ENCODE assay signal across 16 cellular contexts in the genomic region with DNA sequence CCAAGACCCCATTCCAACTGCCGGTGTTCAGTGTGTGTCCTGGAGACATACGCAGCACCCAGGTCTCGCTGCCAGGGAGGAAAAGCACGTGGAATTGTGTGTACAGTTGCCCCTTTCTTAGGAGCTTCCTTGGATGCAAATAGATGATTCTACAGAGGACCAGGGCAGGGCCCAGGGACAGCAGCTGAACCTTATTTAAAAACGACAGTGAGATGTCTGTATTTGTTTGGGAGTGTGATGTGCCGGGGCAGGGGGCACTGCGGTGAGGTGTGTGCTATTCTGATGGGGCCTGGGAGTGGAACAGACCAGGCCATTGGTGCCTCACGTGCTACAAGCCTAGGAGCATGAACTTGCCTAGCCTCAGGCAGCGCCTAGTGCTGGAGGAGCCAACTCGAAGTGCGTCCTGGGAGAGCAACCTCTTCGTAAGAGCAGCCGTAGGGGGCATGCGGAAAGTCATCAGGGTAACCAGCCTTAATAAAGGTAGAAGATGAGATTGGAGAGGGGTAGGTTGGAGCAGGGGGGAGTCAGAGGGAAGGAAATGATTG.
DNase-seq lines count a peak whose midpoint lies in the region; ATAC-seq, FAIRE-seq and TF ChIP-seq lines count a peak whose summit lies in the region.
"Had no signal": no experiment of that assay in that cellular context is flagged by ENCODE, and none has a peak within 500 bp of the region (broad histone marks: within the 10 kb centered on the region; RNA-seq: fewer than 3 reads in every experiment).

No MANE protein-coding gene starts in this region.

- no peaks in the 10 kb centered on the region for H3K36me3 ChIP-seq in heart right ventricle
- H3K36me3 ChIP-seq in bronchial epithelial cell (ENCODE audit: control insufficient read depth, insufficient read depth, low read length), result no peaks in the 10 kb centered on the region
- H3K36me3 ChIP-seq: BLaER1 treated with 17β-estradiol and CSF1 and Interleukin-3, amounts not matched to agents 10 nM and 100 nM; HAP-1 had no signal

- H3K4me3 Mint-ChIP-seq in osteocyte (ENCODE audit: unreplicated experiment), result no peak overlapping the region
- no peak overlapping the region for H3K4me3 Mint-ChIP-seq in natural killer cell treated with Interleukin-12 subunit alpha and Interleukin-12 subunit beta and Interleukin-15 and Interleukin-18, amount 100 ng/mL, for 72 hours
- H3K4me3 Mint-ChIP-seq: CD4-positive, alpha-beta T cell had no signal

- DNase-seq in cardiac septum (ENCODE audit: low spot score), result peak; percentile 60
- no peak for DNase-seq in heart right ventricle
- DNase-seq in bronchial epithelial cell (ENCODE audit: low read depth), result no peak
- DNase-seq in osteocyte (ENCODE audit: extremely low spot score, unreplicated experiment), result peak; percentile 63
- DNase-seq in stimulated activated CD4-positive, alpha-beta T cell treated with anti-CD3 and anti-CD28 coated beads, Interleukin-1b, Interleukin-23, amount 100 ng/mL, for 48 hours, result no peak
- DNase-seq in natural killer cell treated with Interleukin-12 subunit alpha and Interleukin-12 subunit beta and Interleukin-15 and Interleukin-18, amount 100 ng/mL, for 72 hours (ENCODE audit: low spot score), result no peak
- DNase-seq: ACHN; Calu3; CD4-positive, alpha-beta T cell; DMS 273 treated with DMSO at 0.1 percent for 48 hours; GOT3 had no signal

- H3K27me3 ChIP-seq in heart right ventricle, result peaks cover 0 to 10% (median 0%) of the 10 kb centered on the region in 7 donors
- no peaks in the 10 kb centered on the region for H3K27me3 ChIP-seq in bronchial epithelial cell (ENCODE audit: control insufficient read depth, insufficient read depth, low read length)
- H3K27me3 ChIP-seq: BLaER1 treated with 17β-estradiol and CSF1 and Interleukin-3, amounts not matched to agents 10 nM and 100 nM had no signal

- H3K9me3 ChIP-seq in heart right ventricle, result no peaks in the 10 kb centered on the region
- H3K9me3 ChIP-seq: HAP-1 had no signal

- no peak for TF ChIP-seq CTCF in heart right ventricle (IDR thresholded peaks at IDR 0.05)
- no peak for TF ChIP-seq CTCF in bronchial epithelial cell (IDR thresholded peaks at IDR 0.05; ENCODE audit: insufficient read depth, low read length, severe bottlenecking)
- TF ChIP-seq CTCF in osteocyte (IDR thresholded peaks at IDR 0.05), result no peak

- no peaks in the 10 kb centered on the region for H3K9me3 Mint-ChIP-seq in osteocyte (ENCODE audit: unreplicated experiment)
- no peaks in the 10 kb centered on the region for H3K9me3 Mint-ChIP-seq in natural killer cell treated with Interleukin-12 subunit alpha and Interleukin-12 subunit beta and Interleukin-15 and Interleukin-18, amount 100 ng/mL, for 72 hours
- H3K9me3 Mint-ChIP-seq: CD4-positive, alpha-beta T cell had no signal

- intact Hi-C loops in cardiac septum (cut with DNase I) (no loop called here), heart right ventricle (cut with DNase I) (no loop called here)

- H3K36me3 Mint-ChIP-seq in osteocyte (ENCODE audit: unreplicated experiment), result no peaks in the 10 kb centered on the region
- no peaks in the 10 kb centered on the region for H3K36me3 Mint-ChIP-seq in natural killer cell treated with Interleukin-12 subunit alpha and Interleukin-12 subunit beta and Interleukin-15 and Interleukin-18, amount 100 ng/mL, for 72 hours

- no peak overlapping the region for H3K27ac ChIP-seq in heart right ventricle
- H3K27ac ChIP-seq: BLaER1 treated with 17β-estradiol and CSF1 and Interleukin-3, amounts not matched to agents 10 nM and 100 nM had no signal

- no peaks in the 10 kb centered on the region for H3K4me1 Mint-ChIP-seq in osteocyte (ENCODE audit: unreplicated experiment)
- H3K4me1 Mint-ChIP-seq in natural killer cell treated with Interleukin-12 subunit alpha and Interleukin-12 subunit beta and Interleukin-15 and Interleukin-18, amount 100 ng/mL, for 72 hours (ENCODE audit: low read depth in 2 of 2), result no peaks in the 10 kb centered on the region

- H3K4me3 ChIP-seq in heart right ventricle, result no peak overlapping the region
- H3K4me3 ChIP-seq in bronchial epithelial cell (ENCODE audit: low read depth, low read length), result no peak overlapping the region
- H3K4me3 ChIP-seq: BLaER1 treated with 17β-estradiol and CSF1 and Interleukin-3, amounts not matched to agents 10 nM and 100 nM; GM12878; HAP-1 had no signal

- H3K4me1 ChIP-seq in heart right ventricle, result no peaks in the 10 kb centered on the region
- H3K4me1 ChIP-seq: BLaER1 treated with 17β-estradiol and CSF1 and Interleukin-3, amounts not matched to agents 10 nM and 100 nM; HAP-1 had no signal

- no peak for ATAC-seq in heart right ventricle
- no peak for ATAC-seq in HG02763 (IDR thresholded peaks at IDR 0.05; ENCODE audit: unreplicated experiment)
- no peak for ATAC-seq in natural killer cell treated with Interleukin-12 subunit alpha and Interleukin-12 subunit beta and Interleukin-15 and Interleukin-18, amount 100 ng/mL, for 72 hours
- ATAC-seq: GM12878 had no signal

- 79 to 81% methylated on average over 14 of the region's 14 CpGs for WGBS in heart right ventricle, 2 donors

- H3K27ac Mint-ChIP-seq in osteocyte (ENCODE audit: unreplicated experiment), result no peak overlapping the region
- no peak overlapping the region for H3K27ac Mint-ChIP-seq in natural killer cell treated with Interleukin-12 subunit alpha and Interleukin-12 subunit beta and Interleukin-15 and Interleukin-18, amount 100 ng/mL, for 72 hours
- H3K27ac Mint-ChIP-seq: CD4-positive, alpha-beta T cell had no signal

- FAIRE-seq in bronchial epithelial cell (lab: Jason Lieb, UNC), result peak; percentile 66
- FAIRE-seq: GM12878, GM18507 had no signal

- peaks cover 3% of the 10 kb centered on the region for H3K27me3 Mint-ChIP-seq in osteocyte (ENCODE audit: unreplicated experiment)
- H3K27me3 Mint-ChIP-seq in natural killer cell treated with Interleukin-12 subunit alpha and Interleukin-12 subunit beta and Interleukin-15 and Interleukin-18, amount 100 ng/mL, for 72 hours, result peaks cover 13 to 38% of the 10 kb centered on the region in 2 donors

Comparison
In these comparisons a context has a peak if more than half of its experiments do, and no peak if none do; other contexts are left out.
1. DNase-seq: peak in cardiac septum (single experiment) and osteocyte (single experiment); none in heart right ventricle (0 of 2), bronchial epithelial cell (single experiment), stimulated activated CD4-positive, alpha-beta T cell treated with anti-CD3 and anti-CD28 coated beads, Interleukin-1b, Interleukin-23, amount 100 ng/mL, for 48 hours (single experiment) and natural killer cell treated with Interleukin-12 subunit alpha and Interleukin-12 subunit beta and Interleukin-15 and Interleukin-18, amount 100 ng/mL, for 72 hours (single experiment).